ENCODE assay signal across 30 cellular contexts in the genomic region with DNA sequence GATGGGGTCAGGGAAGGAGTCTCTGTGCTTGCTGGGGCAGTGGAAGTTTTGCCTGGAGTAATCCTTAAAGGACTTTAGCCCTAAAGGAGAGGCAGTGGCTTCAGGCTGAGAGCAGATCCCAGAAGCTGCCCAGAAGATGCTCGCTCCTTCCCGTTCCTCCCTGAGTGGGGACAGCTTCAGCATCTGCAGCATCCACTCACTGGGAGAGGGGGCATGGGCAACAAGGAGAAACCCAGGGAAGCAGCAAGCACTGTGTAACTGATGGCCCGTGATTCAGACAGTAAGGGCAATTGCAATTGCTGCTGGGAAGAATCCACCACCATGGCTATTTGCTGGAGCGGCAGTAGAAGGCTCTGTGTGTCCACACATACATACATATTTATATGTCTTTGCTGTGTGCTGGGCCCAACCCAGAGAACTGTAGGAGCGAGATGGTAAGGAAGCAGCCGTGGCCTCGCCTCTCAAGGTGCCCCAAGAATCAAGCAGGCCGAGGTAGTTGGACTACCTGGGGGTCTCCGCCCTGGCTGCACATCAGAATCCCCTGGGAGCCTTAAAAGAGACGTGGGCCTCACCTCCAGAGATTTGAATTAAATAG. TPM values are rescaled to one million over a fixed set of nuclear protein-coding genes. Genes with fewer than 3 reads are reported as not detected.
"Had no signal": no experiment of that assay in that cellular context is flagged by ENCODE, and none has a peak within 500 bp of the region (broad histone marks: within the 10 kb centered on the region; RNA-seq: fewer than 3 reads in every experiment).

No MANE protein-coding gene starts in this region.

- H3K27me3 ChIP-seq: ascending aorta had no signal

- ATAC-seq: activated CD8-positive, alpha-beta T cell treated with anti-CD3 and anti-CD28 coated beads for 36 hours; activated naive CD4-positive, alpha-beta T cell treated with anti-CD3 and anti-CD28 coated beads, Interleukin-2, amount 50 U/mL, for 72 hours; activated T-cell treated with anti-CD3 and anti-CD28 coated beads, Interleukin-2, amount 50 U/mL, for 4 hours; activated T-cell treated with anti-CD3 and anti-CD28 coated beads, Interleukin-2, amount 50 U/mL, for 72 hours; activated T-helper 17 cell treated with anti-CD3 and anti-CD28 coated beads, Interleukin-2, amount 50 U/mL, for 72 hours had no signal

- H3K9me3 ChIP-seq: ascending aorta had no signal

- H3K36me3 ChIP-seq: ascending aorta, cardiac muscle cell had no signal

- H3K4me3 ChIP-seq: ascending aorta, cardiac muscle cell had no signal

- H3K27ac ChIP-seq: ascending aorta, cardiac muscle cell, VCaP had no signal

- H3K4me1 ChIP-seq: ascending aorta had no signal

- DNase-seq: activated B cell treated with CpG ODN at 0.5 μM for 24 hours; activated CD4-positive, alpha-beta memory T cell treated with anti-CD3 and anti-CD28 coated beads for 36 hours; activated CD4-positive, alpha-beta T cell treated with anti-CD3 and anti-CD28 coated beads for 4 hours; activated CD4-positive, alpha-beta T cell treated with anti-CD3 and anti-CD28 coated beads, Interleukin-2, amount 10 ng/mL, durations not matched to agents 24 days and 14 days; activated CD4-positive, alpha-beta T cell treated with anti-CD3 and anti-CD28 coated beads, Interleukin-2, amount 50 U/mL, for 1 hour; activated CD4-positive, alpha-beta T cell treated with anti-CD3 and anti-CD28 coated beads, Interleukin-2, amount 50 U/mL, for 4 hours; activated CD4-positive, CD25-positive, alpha-beta regulatory T cell treated with anti-CD3 and anti-CD28 coated beads, Interleukin-2, amount 50 U/mL, for 72 hours; activated CD8-positive, alpha-beta memory T cell treated with anti-CD3 and anti-CD28 coated beads, Interleukin-2, amount 50 U/mL, for 4 hours; activated CD8-positive, alpha-beta T cell treated with anti-CD3 and anti-CD28 coated beads for 36 hours; activated gamma-delta T cell treated with Interleukin-2 at 50 U/mL for 16 hours; activated naive CD4-positive, alpha-beta T cell; activated naive CD4-positive, alpha-beta T cell treated with anti-CD3 and anti-CD28 coated beads for 36 hours; activated naive CD4-positive, alpha-beta T cell treated with anti-CD3 and anti-CD28 coated beads, Interleukin-2, amount 50 U/mL, for 16 hours; activated naive CD8-positive, alpha-beta T cell treated with anti-CD3 and anti-CD28 coated beads for 36 hours; activated T-cell treated with anti-CD3 and anti-CD28 coated beads for 4 hours; activated T-cell treated with anti-CD3 and anti-CD28 coated beads, Interleukin-2, amount 50 U/mL, for 1 hour; activated T-cell treated with anti-CD3 and anti-CD28 coated beads, Interleukin-2, amount 50 U/mL, for 4 hours; activated T-cell treated with anti-CD3 and anti-CD28 coated beads, Interleukin-2, amount 50 U/mL, for 72 hours; amygdala; anterior cingulate cortex; central memory CD4-positive, alpha-beta T cell; T-helper 1 cell; T-helper 2 cell; T-helper 9 cell had no signal

RNA-seq across cellular contexts. Expression of gene PAQR5, which starts 5.8 kb away (rescaled TPM):
- total RNA-seq: activated B cell treated with CpG ODN at 0.5 μM for 24 hours; activated CD4-positive, alpha-beta T cell treated with anti-CD3 and anti-CD28 coated beads, Interleukin-2, amount 10 ng/mL, durations not matched to agents 24 days and 14 days; activated T-helper 1 cell treated with anti-CD3 and anti-CD28 coated beads, Interleukin-12 subunit alpha, Interleukin-12 subunit beta, Interleukin-2, Interleukin-4 antibody, amounts not matched to agents 30 ng/mL and 10 ng/mL and 1 ng/mL, durations not matched to agents 14 hours and 24 hours and 36 hours; activated T-helper 17 cell treated with anti-CD3 and anti-CD28 coated beads, Interleukin-2, amount 50 U/mL, for 72 hours had no signal
